ENCODE assay signal across 8 cellular contexts in the genomic region with DNA sequence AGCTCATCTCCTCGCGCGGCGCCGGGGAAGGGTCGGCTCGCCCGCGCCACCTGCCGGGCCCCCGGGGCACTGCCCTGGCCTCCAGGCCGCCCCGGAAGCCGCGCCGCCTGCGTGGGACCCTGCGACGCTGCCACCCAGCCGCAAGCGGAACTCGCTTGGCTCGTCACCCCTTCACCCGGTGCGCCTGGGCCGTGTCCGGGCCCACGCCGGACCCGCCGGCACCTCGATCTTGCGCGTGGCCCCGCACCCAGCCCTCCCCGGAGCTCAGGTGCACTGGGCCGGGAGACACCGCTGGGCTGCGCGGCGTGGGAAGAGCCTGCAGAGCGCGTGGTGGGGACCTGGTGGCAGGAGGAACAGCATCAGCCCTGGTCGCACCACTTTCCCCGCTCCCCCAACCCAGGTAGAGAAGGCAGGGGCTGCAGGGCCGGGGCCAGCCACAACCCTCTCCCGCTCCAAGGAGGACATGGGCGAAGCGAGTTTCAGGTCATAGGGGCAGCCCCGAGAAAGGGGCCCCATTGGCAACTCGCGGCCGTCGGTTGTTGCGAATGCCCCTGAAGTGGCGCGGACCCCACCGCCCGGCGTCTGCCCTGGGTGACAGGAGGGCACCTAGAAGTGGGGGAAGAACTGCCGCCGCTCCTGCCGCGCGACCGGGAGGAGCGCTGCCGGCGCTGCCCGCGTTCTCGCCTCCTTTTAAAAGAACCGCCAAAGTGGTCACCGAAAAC. TPM values are rescaled to one million over a fixed set of nuclear protein-coding genes. Genes with fewer than 3 reads are reported as not detected.
DNase-seq lines count a peak whose midpoint lies in the region; ATAC-seq and TF ChIP-seq lines count a peak whose summit lies in the region.

No MANE protein-coding gene starts in this region.

- 1% methylated on average over 42 to 71 of the region's 74 CpGs for WGBS in GM23248 (ENCODE audit: low coverage in 1 of 2, low lambda C conversion rate in 2 of 2, missing lambda C conversion rate in 2 of 2), 2 experiments
- 0 to 1% (median 0%) methylated on average over 14 to 74 of the region's 74 CpGs for WGBS in adrenal gland, 4 donors

- no peaks in the 10 kb centered on the region for H4K20me1 ChIP-seq in GM23248 (ENCODE audit: insufficient read depth)

- peak overlapping the region; percentile 88 for H2AFZ ChIP-seq in GM23248

- peak overlapping the region; percentile 51 for H3K4me2 ChIP-seq in GM23248 (ENCODE audit: unreplicated experiment)

- intact Hi-C loops in adrenal gland (cut with DNase I): loop anchor here in 1 of 2 donors (10.0 kb wide), 1 partner anchor 133 kb away; the partner anchor contains the start of gene GRB2

- TF ChIP-seq POLR2A in adrenal gland (IDR thresholded peaks at IDR 0.05): no peak

- no peaks in the 10 kb centered on the region for H3K9me2 ChIP-seq in GM23248 (ENCODE audit: insufficient read depth)

- peaks cover 27% of the 10 kb centered on the region for H3K4me1 ChIP-seq in GM23248 (ENCODE audit: insufficient read depth)
- H3K4me1 ChIP-seq in adrenal gland (replicated peaks in 1 of 2): peaks cover 21 to 37% of the 10 kb centered on the region in 2 donors

- H3K4me3 ChIP-seq in GM23248 (peak overlapping the region; percentile 93), adrenal gland (peak overlapping the region; percentile 37 to 92 (median 51)), retinal pigment epithelial cell (ENCODE audit: low read length) (peak overlapping the region; percentile 71)

- no peaks in the 10 kb centered on the region for H3K27me3 ChIP-seq in GM23248 (replicated peaks; ENCODE audit: insufficient read depth)
- H3K27me3 ChIP-seq in adrenal gland: no peaks in the 10 kb centered on the region

- DNase-seq in GM03348 (ENCODE audit: low spot score) (peak; percentile 97), GM23248 (peak; percentile 92), SW480 (ENCODE audit: low spot score) (peak; percentile 64), adrenal gland (peak; percentile 69 to 82 (median 76)), hepatic stellate cell (ENCODE audit: low spot score) (peak; percentile 92), retinal pigment epithelial cell (ENCODE audit: low read depth) (no peak)

- H3K79me2 ChIP-seq in GM23248 (ENCODE audit: insufficient read depth): no peaks in the 10 kb centered on the region

- H3K36me3 ChIP-seq in GM23248 (ENCODE audit: low read depth) (peaks cover 1% of the 10 kb centered on the region; the same call in 1 of the 2 replicates), adrenal gland (replicated peaks in 1 of 2) (peaks cover 0 to 5% of the 10 kb centered on the region in 2 donors)

- no peak for ATAC-seq in GM18858 (IDR thresholded peaks at IDR 0.05; ENCODE audit: unreplicated experiment)

- in situ Hi-C loops in GM23248 (cut with MboI): no loop called here

- peak; percentile 92 for TF ChIP-seq CTCF in LNCAP (IDR thresholded peaks at IDR 0.05)
- peak in 5 of 6 experiments; percentile 11 to 97 (median 73) for TF ChIP-seq CTCF in adrenal gland (IDR thresholded peaks at IDR 0.05)
- TF ChIP-seq CTCF in retinal pigment epithelial cell (conservative IDR thresholded peaks at IDR 0.05; ENCODE audit: low read depth, low read length): peak; percentile 43

- peak overlapping the region; percentile 75 for H3K9ac ChIP-seq in GM23248

- peaks cover 13% of the 10 kb centered on the region for H3F3A ChIP-seq in GM23248 (ENCODE audit: insufficient read depth)

- no peaks in the 10 kb centered on the region for H3K9me3 ChIP-seq in GM23248 (ENCODE audit: low read depth)
- H3K9me3 ChIP-seq in adrenal gland (replicated peaks in 1 of 3): no peaks in the 10 kb centered on the region

- H3K27ac ChIP-seq in GM23248: no peak overlapping the region
- peak overlapping the region; percentile 3 to 95 (median 95) for H3K27ac ChIP-seq in adrenal gland

RNA-seq across cellular contexts. Expression of gene MIF4GD, which starts 0.4 kb away (rescaled TPM):
- total RNA-seq in GM23248 (2014; rRNA removed; shearing (Covaris generic)): 10.7 and 33.1 TPM in 2 replicates
- polyA plus RNA-seq in GM23248 (2016; fragmentation: Nextera tagmentation; extraction: Ambion mirVana): 14.1 and 14.4 TPM in 2 replicates
- 10 to 100 TPM; 18.1 to 53.0 (median 29.4) TPM for total RNA-seq in adrenal gland
- polyA plus RNA-seq in adrenal gland: 10 to 100 TPM; 10.7 to 15.1 (median 14.8) TPM

RNA-seq across cellular contexts. Expression of gene MRPS7, which starts 9.7 kb away (rescaled TPM):
- 34.8 and 41.6 TPM in 2 replicates for total RNA-seq in GM23248 (2014; rRNA removed; shearing (Covaris generic))
- polyA plus RNA-seq in GM23248 (2016; fragmentation: Nextera tagmentation; extraction: Ambion mirVana): 87.6 and 87.8 TPM in 2 replicates
- total RNA-seq in adrenal gland: 10 to 100 TPM; 47.7 to 91.4 (median 69.6) TPM
- 100 to 1,000 TPM in 1 of 3 donors, 10 to 100 TPM in 2; 52.5 to 112 (median 87.7) TPM for polyA plus RNA-seq in adrenal gland

RNA-seq across cellular contexts. Expression of gene GGA3, which starts 10.0 kb away (rescaled TPM):
- 5.9 and 12.1 TPM in 2 replicates for total RNA-seq in GM23248 (2014; rRNA removed; shearing (Covaris generic))
- polyA plus RNA-seq in GM23248 (2016; fragmentation: Nextera tagmentation; extraction: Ambion mirVana) (15.2 and 16.0 TPM in 2 replicates), adrenal gland (10 to 100 TPM; 23.2 to 51.5 (median 24.1) TPM)
- total RNA-seq in adrenal gland: 10 to 100 TPM in 7 of 8 donors, 1 to 10 TPM in 1; 8.0 to 36.9 (median 24.6) TPM

RNA-seq across cellular contexts. Expression of gene SLC25A19, which starts 17.8 kb away (rescaled TPM):
- 6.2 and 16.9 TPM in 2 replicates for total RNA-seq in GM23248 (2014; rRNA removed; shearing (Covaris generic))
- polyA plus RNA-seq in GM23248 (2016; fragmentation: Nextera tagmentation; extraction: Ambion mirVana): 6.7 and 6.8 TPM in 2 replicates
- total RNA-seq in adrenal gland: 10 to 100 TPM; 15.8 to 63.9 (median 25.3) TPM
- 10 to 100 TPM; 23.6 to 38.4 (median 32.7) TPM for polyA plus RNA-seq in adrenal gland
